In the genomic region with DNA sequence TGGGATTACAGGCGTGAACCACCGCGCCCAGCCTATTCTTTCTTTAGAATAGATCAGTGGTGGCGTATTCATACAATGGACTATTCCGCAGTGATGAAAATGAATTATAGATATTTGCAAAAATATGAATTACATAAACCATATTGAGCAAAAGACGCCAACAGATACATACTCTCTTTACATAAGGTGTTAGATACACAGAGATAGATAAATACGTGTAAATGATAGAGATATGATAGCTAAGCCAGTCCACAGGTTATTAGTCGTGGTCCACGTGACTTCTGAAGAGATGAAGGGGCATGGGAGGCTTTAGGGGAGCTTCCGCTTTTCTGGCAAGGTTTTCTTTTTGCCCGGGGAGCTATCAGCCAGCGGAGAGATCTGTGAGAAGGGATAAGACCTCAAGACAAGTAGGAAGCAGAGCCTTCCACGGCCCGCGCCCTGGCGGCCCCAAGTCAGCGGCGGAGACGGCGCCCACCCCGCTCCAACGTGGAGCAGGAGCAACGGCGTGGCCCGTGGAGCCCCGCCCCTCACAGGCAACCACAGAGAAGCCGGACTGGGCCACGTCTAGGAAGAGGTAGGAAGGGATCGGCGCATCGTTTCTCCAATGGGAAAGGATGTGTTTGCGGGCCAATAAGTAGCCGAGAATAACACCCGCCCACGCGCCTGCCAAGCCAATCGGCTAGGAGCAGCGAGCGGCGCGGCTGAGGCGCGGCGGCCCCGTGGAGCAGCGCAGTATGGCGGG, we compare ENCODE assay signal across 1 cellular context.
TF ChIP-seq lines count a peak whose summit lies in the region.

A gene (plus strand): TSS at position 704 of the 742 bp plus-strand sequence. CDS start 31 bp downstream, at position 735.

TF ChIP-seq in HepG2, 621 proteins besides CTCF, POLR2A, EP300 and RAD21 (continued from another document and continues in another):
- TF ChIP-seq, protein P1, sequence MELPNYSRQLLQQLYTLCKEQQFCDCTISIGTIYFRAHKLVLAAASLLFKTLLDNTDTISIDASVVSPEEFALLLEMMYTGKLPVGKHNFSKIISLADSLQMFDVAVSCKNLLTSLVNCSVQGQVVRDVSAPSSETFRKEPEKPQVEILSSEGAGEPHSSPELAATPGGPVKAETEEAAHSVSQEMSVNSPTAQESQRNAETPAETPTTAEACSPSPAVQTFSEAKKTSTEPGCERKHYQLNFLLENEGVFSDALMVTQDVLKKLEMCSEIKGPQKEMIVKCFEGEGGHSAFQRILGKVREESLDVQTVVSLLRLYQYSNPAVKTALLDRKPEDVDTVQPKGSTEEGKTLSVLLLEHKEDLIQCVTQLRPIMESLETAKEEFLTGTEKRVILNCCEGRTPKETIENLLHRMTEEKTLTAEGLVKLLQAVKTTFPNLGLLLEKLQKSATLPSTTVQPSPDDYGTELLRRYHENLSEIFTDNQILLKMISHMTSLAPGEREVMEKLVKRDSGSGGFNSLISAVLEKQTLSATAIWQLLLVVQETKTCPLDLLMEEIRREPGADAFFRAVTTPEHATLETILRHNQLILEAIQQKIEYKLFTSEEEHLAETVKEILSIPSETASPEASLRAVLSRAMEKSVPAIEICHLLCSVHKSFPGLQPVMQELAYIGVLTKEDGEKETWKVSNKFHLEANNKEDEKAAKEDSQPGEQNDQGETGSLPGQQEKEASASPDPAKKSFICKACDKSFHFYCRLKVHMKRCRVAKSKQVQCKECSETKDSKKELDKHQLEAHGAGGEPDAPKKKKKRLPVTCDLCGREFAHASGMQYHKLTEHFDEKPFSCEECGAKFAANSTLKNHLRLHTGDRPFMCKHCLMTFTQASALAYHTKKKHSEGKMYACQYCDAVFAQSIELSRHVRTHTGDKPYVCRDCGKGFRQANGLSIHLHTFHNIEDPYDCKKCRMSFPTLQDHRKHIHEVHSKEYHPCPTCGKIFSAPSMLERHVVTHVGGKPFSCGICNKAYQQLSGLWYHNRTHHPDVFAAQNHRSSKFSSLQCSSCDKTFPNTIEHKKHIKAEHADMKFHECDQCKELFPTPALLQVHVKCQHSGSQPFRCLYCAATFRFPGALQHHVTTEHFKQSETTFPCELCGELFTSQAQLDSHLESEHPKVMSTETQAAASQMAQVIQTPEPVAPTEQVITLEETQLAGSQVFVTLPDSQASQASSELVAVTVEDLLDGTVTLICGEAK (IDR thresholded peaks at IDR 0.05): no peak
- TF ChIP-seq, protein P1 (CRISPR knock-in tag; IDR thresholded peaks at IDR 0.05): peak; percentile 51; the same call in 1 of the 2 replicates
- TF ChIP-seq FOXJ3 (CRISPR knock-in tag; IDR thresholded peaks at IDR 0.05; ENCODE audit: borderline replicate concordance) (no peak), ZNF558 (CRISPR knock-in tag; IDR thresholded peaks at IDR 0.05; ENCODE audit: borderline replicate concordance) (0 out of 2 replicates have a peak, but pooled peaks have one; percentile 41), ZNF850 (CRISPR knock-in tag; conservative IDR thresholded peaks at IDR 0.05) (no peak), ZNF773 (CRISPR knock-in tag; IDR thresholded peaks at IDR 0.05; ENCODE audit: borderline replicate concordance) (no peak), MYNN (CRISPR knock-in tag; IDR thresholded peaks at IDR 0.05; ENCODE audit: low read depth) (no peak), GATAD1 (CRISPR knock-in tag; IDR thresholded peaks at IDR 0.05) (peak; percentile 82), WIZ (CRISPR knock-in tag; IDR thresholded peaks at IDR 0.05) (no peak), NFYB (CRISPR knock-in tag; IDR thresholded peaks at IDR 0.05) (peak; percentile 90), ZBTB1 (CRISPR knock-in tag; IDR thresholded peaks at IDR 0.05; ENCODE audit: borderline replicate concordance) (no peak), RELA (CRISPR knock-in tag; IDR thresholded peaks at IDR 0.05) (no peak), ZNF136 (CRISPR knock-in tag; IDR thresholded peaks at IDR 0.05; ENCODE audit: low read depth) (no peak), ZNF260 (CRISPR knock-in tag; IDR thresholded peaks at IDR 0.05; ENCODE audit: borderline replicate concordance, low read depth) (no peak), ZNF382 (CRISPR knock-in tag; IDR thresholded peaks at IDR 0.05; ENCODE audit: borderline replicate concordance) (no peak), MTA3 (CRISPR knock-in tag; IDR thresholded peaks at IDR 0.05) (no peak), ZNF24 (IDR thresholded peaks at IDR 0.05) (no peak), MYC (CRISPR knock-in tag; IDR thresholded peaks at IDR 0.05; ENCODE audit: borderline replicate concordance) (peak; percentile 99), MED8 (CRISPR knock-in tag; IDR thresholded peaks at IDR 0.05; ENCODE audit: insufficient replicate concordance) (no peak), FOSL1 (CRISPR knock-in tag; IDR thresholded peaks at IDR 0.05; ENCODE audit: borderline replicate concordance) (no peak), SALL1 (CRISPR knock-in tag; IDR thresholded peaks at IDR 0.05) (peak; percentile 63), MXI1 (IDR thresholded peaks at IDR 0.05; ENCODE audit: borderline replicate concordance, low read depth, low read length) (peak; percentile 95; the same call in 2 of the 3 replicates), SP4 (CRISPR knock-in tag; IDR thresholded peaks at IDR 0.05) (peak; percentile 79), ZMYM2 (CRISPR knock-in tag; IDR thresholded peaks at IDR 0.05) (no peak), NFE2L2 (IDR thresholded peaks at IDR 0.05; ENCODE audit: low read length) (no peak), ZNF552 (CRISPR knock-in tag; IDR thresholded peaks at IDR 0.05; ENCODE audit: borderline replicate concordance) (no peak), ZNF567 (CRISPR knock-in tag; IDR thresholded peaks at IDR 0.05; ENCODE audit: borderline replicate concordance) (no peak)
- TF ChIP-seq, protein P2, sequence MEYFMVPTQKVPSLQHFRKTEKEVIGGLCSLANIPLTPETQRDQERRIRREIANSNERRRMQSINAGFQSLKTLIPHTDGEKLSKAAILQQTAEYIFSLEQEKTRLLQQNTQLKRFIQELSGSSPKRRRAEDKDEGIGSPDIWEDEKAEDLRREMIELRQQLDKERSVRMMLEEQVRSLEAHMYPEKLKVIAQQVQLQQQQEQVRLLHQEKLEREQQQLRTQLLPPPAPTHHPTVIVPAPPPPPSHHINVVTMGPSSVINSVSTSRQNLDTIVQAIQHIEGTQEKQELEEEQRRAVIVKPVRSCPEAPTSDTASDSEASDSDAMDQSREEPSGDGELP (IDR thresholded peaks at IDR 0.05; ENCODE audit: borderline replicate concordance, low read depth): no peak
- TF ChIP-seq, protein P3, sequence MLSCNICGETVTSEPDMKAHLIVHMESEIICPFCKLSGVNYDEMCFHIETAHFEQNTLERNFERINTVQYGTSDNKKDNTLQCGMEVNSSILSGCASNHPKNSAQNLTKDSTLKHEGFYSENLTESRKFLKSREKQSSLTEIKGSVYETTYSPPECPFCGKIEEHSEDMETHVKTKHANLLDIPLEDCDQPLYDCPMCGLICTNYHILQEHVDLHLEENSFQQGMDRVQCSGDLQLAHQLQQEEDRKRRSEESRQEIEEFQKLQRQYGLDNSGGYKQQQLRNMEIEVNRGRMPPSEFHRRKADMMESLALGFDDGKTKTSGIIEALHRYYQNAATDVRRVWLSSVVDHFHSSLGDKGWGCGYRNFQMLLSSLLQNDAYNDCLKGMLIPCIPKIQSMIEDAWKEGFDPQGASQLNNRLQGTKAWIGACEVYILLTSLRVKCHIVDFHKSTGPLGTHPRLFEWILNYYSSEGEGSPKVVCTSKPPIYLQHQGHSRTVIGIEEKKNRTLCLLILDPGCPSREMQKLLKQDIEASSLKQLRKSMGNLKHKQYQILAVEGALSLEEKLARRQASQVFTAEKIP (CRISPR knock-in tag; IDR thresholded peaks at IDR 0.05; ENCODE audit: borderline replicate concordance): no peak
- TF ChIP-seq, protein P4, sequence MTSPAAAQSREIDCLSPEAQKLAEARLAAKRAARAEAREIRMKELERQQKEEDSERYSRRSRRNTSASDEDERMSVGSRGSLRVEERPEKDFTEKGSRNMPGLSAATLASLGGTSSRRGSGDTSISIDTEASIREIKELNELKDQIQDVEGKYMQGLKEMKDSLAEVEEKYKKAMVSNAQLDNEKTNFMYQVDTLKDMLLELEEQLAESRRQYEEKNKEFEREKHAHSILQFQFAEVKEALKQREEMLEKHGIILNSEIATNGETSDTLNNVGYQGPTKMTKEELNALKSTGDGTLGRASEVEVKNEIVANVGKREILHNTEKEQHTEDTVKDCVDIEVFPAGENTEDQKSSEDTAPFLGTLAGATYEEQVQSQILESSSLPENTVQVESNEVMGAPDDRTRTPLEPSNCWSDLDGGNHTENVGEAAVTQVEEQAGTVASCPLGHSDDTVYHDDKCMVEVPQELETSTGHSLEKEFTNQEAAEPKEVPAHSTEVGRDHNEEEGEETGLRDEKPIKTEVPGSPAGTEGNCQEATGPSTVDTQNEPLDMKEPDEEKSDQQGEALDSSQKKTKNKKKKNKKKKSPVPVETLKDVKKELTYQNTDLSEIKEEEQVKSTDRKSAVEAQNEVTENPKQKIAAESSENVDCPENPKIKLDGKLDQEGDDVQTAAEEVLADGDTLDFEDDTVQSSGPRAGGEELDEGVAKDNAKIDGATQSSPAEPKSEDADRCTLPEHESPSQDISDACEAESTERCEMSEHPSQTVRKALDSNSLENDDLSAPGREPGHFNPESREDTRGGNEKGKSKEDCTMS (CRISPR knock-in tag; conservative IDR thresholded peaks at IDR 0.05): 0 out of 2 replicates have a peak, but pooled peaks have one; percentile 61
- TF ChIP-seq, protein P5, sequence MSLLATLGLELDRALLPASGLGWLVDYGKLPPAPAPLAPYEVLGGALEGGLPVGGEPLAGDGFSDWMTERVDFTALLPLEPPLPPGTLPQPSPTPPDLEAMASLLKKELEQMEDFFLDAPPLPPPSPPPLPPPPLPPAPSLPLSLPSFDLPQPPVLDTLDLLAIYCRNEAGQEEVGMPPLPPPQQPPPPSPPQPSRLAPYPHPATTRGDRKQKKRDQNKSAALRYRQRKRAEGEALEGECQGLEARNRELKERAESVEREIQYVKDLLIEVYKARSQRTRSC (CRISPR knock-in tag; IDR thresholded peaks at IDR 0.05; ENCODE audit: low read depth): no peak
- TF ChIP-seq, protein P6, sequence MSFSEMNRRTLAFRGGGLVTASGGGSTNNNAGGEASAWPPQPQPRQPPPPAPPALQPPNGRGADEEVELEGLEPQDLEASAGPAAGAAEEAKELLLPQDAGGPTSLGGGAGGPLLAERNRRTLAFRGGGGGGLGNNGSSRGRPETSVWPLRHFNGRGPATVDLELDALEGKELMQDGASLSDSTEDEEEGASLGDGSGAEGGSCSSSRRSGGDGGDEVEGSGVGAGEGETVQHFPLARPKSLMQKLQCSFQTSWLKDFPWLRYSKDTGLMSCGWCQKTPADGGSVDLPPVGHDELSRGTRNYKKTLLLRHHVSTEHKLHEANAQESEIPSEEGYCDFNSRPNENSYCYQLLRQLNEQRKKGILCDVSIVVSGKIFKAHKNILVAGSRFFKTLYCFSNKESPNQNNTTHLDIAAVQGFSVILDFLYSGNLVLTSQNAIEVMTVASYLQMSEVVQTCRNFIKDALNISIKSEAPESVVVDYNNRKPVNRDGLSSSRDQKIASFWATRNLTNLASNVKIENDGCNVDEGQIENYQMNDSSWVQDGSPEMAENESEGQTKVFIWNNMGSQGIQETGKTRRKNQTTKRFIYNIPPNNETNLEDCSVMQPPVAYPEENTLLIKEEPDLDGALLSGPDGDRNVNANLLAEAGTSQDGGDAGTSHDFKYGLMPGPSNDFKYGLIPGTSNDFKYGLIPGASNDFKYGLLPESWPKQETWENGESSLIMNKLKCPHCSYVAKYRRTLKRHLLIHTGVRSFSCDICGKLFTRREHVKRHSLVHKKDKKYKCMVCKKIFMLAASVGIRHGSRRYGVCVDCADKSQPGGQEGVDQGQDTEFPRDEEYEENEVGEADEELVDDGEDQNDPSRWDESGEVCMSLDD (CRISPR knock-in tag; IDR thresholded peaks at IDR 0.05; ENCODE audit: borderline replicate concordance): no peak
- TF ChIP-seq, protein P7, sequence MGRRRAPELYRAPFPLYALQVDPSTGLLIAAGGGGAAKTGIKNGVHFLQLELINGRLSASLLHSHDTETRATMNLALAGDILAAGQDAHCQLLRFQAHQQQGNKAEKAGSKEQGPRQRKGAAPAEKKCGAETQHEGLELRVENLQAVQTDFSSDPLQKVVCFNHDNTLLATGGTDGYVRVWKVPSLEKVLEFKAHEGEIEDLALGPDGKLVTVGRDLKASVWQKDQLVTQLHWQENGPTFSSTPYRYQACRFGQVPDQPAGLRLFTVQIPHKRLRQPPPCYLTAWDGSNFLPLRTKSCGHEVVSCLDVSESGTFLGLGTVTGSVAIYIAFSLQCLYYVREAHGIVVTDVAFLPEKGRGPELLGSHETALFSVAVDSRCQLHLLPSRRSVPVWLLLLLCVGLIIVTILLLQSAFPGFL (CRISPR knock-in tag; IDR thresholded peaks at IDR 0.05): no peak
- TF ChIP-seq, protein P8, sequence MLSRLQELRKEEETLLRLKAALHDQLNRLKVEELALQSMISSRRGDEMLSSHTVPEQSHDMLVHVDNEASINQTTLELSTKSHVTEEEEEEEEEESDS (CRISPR knock-in tag; IDR thresholded peaks at IDR 0.05; ENCODE audit: borderline replicate concordance): no peak
- TF ChIP-seq, protein P9, sequence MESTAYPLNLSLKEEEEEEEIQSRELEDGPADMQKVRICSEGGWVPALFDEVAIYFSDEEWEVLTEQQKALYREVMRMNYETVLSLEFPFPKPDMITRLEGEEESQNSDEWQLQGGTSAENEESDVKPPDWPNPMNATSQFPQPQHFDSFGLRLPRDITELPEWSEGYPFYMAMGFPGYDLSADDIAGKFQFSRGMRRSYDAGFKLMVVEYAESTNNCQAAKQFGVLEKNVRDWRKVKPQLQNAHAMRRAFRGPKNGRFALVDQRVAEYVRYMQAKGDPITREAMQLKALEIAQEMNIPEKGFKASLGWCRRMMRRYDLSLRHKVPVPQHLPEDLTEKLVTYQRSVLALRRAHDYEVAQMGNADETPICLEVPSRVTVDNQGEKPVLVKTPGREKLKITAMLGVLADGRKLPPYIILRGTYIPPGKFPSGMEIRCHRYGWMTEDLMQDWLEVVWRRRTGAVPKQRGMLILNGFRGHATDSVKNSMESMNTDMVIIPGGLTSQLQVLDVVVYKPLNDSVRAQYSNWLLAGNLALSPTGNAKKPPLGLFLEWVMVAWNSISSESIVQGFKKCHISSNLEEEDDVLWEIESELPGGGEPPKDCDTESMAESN (CRISPR knock-in tag; conservative IDR thresholded peaks at IDR 0.05): peak; percentile 62
